In genomic region chr6:35471836-35472345, GRCh38 we compare ENCODE assay signal across 11 cellular contexts. TPM values are rescaled to one million over a fixed set of nuclear protein-coding genes. Genes with fewer than 3 reads are reported as not detected.
DNase-seq lines count a peak whose midpoint lies in the region; ATAC-seq, FAIRE-seq and TF ChIP-seq lines count a peak whose summit lies in the region.
"Had no signal": no experiment of that assay in that cellular context is flagged by ENCODE, and none has a peak within 500 bp of the region (broad histone marks: within the 10 kb centered on the region; RNA-seq: fewer than 3 reads in every experiment).

No MANE protein-coding gene starts in this region.

- H2AFZ ChIP-seq in SU-DHL-6 (ENCODE audit: low read depth, low read length, severe bottlenecking), result no peak overlapping the region

- ATAC-seq in body of pancreas, result no peak

- no peaks in the 10 kb centered on the region for H3K9me3 Mint-ChIP-seq in activated naive CD4-positive, alpha-beta T cell treated with anti-CD3 and anti-CD28 coated beads, Interleukin-2, amount 10 ng/mL, durations not matched to agents 7 days and 5 days

- H3K27ac ChIP-seq in SU-DHL-6 (ENCODE audit: low read depth, low read length) (peak overlapping the region; percentile 85), tibial artery (peak overlapping the region; percentile 20 to 86), body of pancreas (no peak overlapping the region)

- H4K20me1 ChIP-seq in SU-DHL-6 (ENCODE audit: low read depth, low read length), result peaks cover 28% of the 10 kb centered on the region

- no peak for TF ChIP-seq POLR2A in body of pancreas (IDR thresholded peaks at IDR 0.05)

- H3K9me2 ChIP-seq in SU-DHL-6 (replicated peaks; ENCODE audit: insufficient read depth, low read length), result no peaks in the 10 kb centered on the region

- no peak for FAIRE-seq in HTR-8/SVneo (lab: Jason Lieb, UNC)

- no peak overlapping the region for H3K4me3 ChIP-seq in SU-DHL-6 (ENCODE audit: insufficient read depth, low read length, poor library complexity, severe bottlenecking)
- H3K4me3 ChIP-seq in tibial artery, result no peak overlapping the region
- no peak overlapping the region for H3K4me3 ChIP-seq in body of pancreas

- H3K9me3 ChIP-seq in SU-DHL-6 (ENCODE audit: insufficient read depth, low read length), result no peaks in the 10 kb centered on the region
- no peaks in the 10 kb centered on the region for H3K9me3 ChIP-seq in tibial artery
- no peaks in the 10 kb centered on the region for H3K9me3 ChIP-seq in body of pancreas

- peaks cover 41% of the 10 kb centered on the region for H3K4me1 Mint-ChIP-seq in activated naive CD4-positive, alpha-beta T cell treated with anti-CD3 and anti-CD28 coated beads, Interleukin-2, amount 10 ng/mL, durations not matched to agents 7 days and 5 days

- no peaks in the 10 kb centered on the region for H3K27me3 Mint-ChIP-seq in activated naive CD4-positive, alpha-beta T cell treated with anti-CD3 and anti-CD28 coated beads, Interleukin-2, amount 10 ng/mL, durations not matched to agents 7 days and 5 days

- H3K36me3 Mint-ChIP-seq in activated naive CD4-positive, alpha-beta T cell treated with anti-CD3 and anti-CD28 coated beads, Interleukin-2, amount 10 ng/mL, durations not matched to agents 7 days and 5 days, result peaks cover 45% of the 10 kb centered on the region

- WGBS in body of pancreas, 2 donors, result 64 to 68% methylated on average over 6 to 8 of the region's 8 CpGs

- no peak for DNase-seq in activated naive CD4-positive, alpha-beta T cell treated with anti-CD3 and anti-CD28 coated beads, Interleukin-2, amount 10 ng/mL, durations not matched to agents 7 days and 5 days
- no peak for DNase-seq in activated naive CD4-positive, alpha-beta T cell treated with Interleukin-2 at 50 U/mL for 16 hours
- DNase-seq in fibroblast of peridontal ligament (ENCODE audit: extremely low read depth), result peak; percentile 42
- DNase-seq in tibial artery, result no peak
- DNase-seq in body of pancreas, result no peak
- no peak for DNase-seq in NCI-H2107 (lab: John Stamatoyannopoulos, UW)
- DNase-seq in HTR-8/SVneo (ENCODE audit: insufficient read length, low spot score), result no peak
- DNase-seq: KG1; NK-92 treated with Interleukin-12 subunit alpha and Interleukin-12 subunit beta, amount 100 ng/mL, for 24 hours had no signal

- intact Hi-C loops in tibial artery (cut with DNase I; ENCODE audit: low total_unique reads) (no loop called here), body of pancreas (cut with DNase I) (no loop called here)

- CTCF ChIA-PET in activated naive CD4-positive, alpha-beta T cell treated with anti-CD3 and anti-CD28 coated beads, Interleukin-2, amount 10 ng/mL, durations not matched to agents 7 days and 5 days (lab: Charles Lee), result interaction anchor here (0.8 to 2.5 kb wide), 5 partner anchors 8 to 175 kb away, joined by 3 to 6 read pairs (median 4); partner anchors contain the start of gene PPARD

- H3K27me3 ChIP-seq in SU-DHL-6 (ENCODE audit: low read length) (no peaks in the 10 kb centered on the region), tibial artery (no peaks in the 10 kb centered on the region), body of pancreas (no peaks in the 10 kb centered on the region)

- H3F3A ChIP-seq in SU-DHL-6 (ENCODE audit: insufficient read depth), result peaks cover 78% of the 10 kb centered on the region

- peaks cover 0 to 49% (median 26%) of the 10 kb centered on the region in 4 donors for H3K4me1 ChIP-seq in tibial artery
- peaks cover 36% of the 10 kb centered on the region for H3K4me1 ChIP-seq in body of pancreas

- H3K4me3 Mint-ChIP-seq in activated naive CD4-positive, alpha-beta T cell treated with anti-CD3 and anti-CD28 coated beads, Interleukin-2, amount 10 ng/mL, durations not matched to agents 7 days and 5 days, result no peak overlapping the region

- H3K4me2 ChIP-seq in SU-DHL-6 (ENCODE audit: low read depth, low read length, poor library complexity, severe bottlenecking), result peak overlapping the region; percentile 71

- H3K79me2 ChIP-seq in SU-DHL-6 (ENCODE audit: insufficient read depth, low read length), result peaks cover 31% of the 10 kb centered on the region

- peaks cover 40% of the 10 kb centered on the region for H3K36me3 ChIP-seq in SU-DHL-6 (ENCODE audit: low read length)
- H3K36me3 ChIP-seq in tibial artery, result peaks cover 46 to 77% (median 62%) of the 10 kb centered on the region in 3 donors
- H3K36me3 ChIP-seq in body of pancreas (replicated peaks in 1 of 2; ENCODE audit: insufficient read depth in 1 of 2, low read depth in 2 of 2), result peaks cover 0 to 4% of the 10 kb centered on the region in 2 donors

- TF ChIP-seq CTCF in SU-DHL-6 (IDR thresholded peaks at IDR 0.05; ENCODE audit: insufficient read depth, low read length, poor library complexity, severe bottlenecking), result no peak
- TF ChIP-seq CTCF in tibial artery (IDR thresholded peaks at IDR 0.05), result no peak
- no peak for TF ChIP-seq CTCF in body of pancreas (IDR thresholded peaks at IDR 0.05)

- H3K27ac Mint-ChIP-seq in activated naive CD4-positive, alpha-beta T cell treated with anti-CD3 and anti-CD28 coated beads, Interleukin-2, amount 10 ng/mL, durations not matched to agents 7 days and 5 days, result peak overlapping the region; percentile 52

- H3K9ac ChIP-seq in SU-DHL-6 (ENCODE audit: low read length), result peak overlapping the region; percentile 7; the same call in 1 of the 2 replicates

RNA-seq across cellular contexts. Expression of gene RPL10A, which starts 3.7 kb away (rescaled TPM):
- total RNA-seq in body of pancreas, result 100 to 1,000 TPM; 563 to 782 TPM

RNA-seq across cellular contexts. Expression of gene FANCE, which starts 19.8 kb away (rescaled TPM):
- total RNA-seq in body of pancreas, result 1 to 10 TPM; 4.9 to 9.2 TPM

RNA-seq across cellular contexts. Expression of gene TEAD3, which starts 25.0 kb away (rescaled TPM):
- 1 to 10 TPM; 6.5 to 8.9 TPM for total RNA-seq in body of pancreas

RNA-seq across cellular contexts. Expression of gene TULP1, which starts 40.8 kb away (rescaled TPM):
- total RNA-seq in body of pancreas, result not detected
- total RNA-seq: pulmonary artery endothelial cell had no signal

Comparison
In these comparisons a context has a peak if more than half of its experiments do, and no peak if none do; other contexts are left out.
1. H3K27ac ChIP-seq: peak in SU-DHL-6 (single experiment) and tibial artery (2 of 2); none in body of pancreas (0 of 4).